Comparison of ENCODE assay signal across 18 cellular contexts in the genomic region with DNA sequence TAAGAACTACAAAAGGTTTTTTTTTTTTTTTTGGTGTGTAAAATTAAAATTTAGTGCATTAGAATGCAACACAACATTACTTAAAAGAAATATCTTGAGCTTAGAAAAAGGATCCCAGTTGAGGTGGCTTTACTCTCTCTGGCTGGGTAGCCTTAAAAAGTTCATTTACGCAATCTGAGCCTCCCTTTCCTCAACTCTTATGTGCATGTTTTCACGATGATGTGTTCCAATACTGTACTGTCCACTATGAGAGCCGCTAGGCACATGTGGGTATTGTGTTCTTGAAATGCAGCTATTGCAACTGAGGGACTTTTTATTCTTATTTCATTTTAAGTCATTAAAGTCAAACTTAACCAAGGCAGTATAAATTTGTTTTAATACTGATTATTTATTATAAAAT.
DNase-seq lines count a peak whose midpoint lies in the region; ATAC-seq, FAIRE-seq and TF ChIP-seq lines count a peak whose summit lies in the region.
"Had no signal": no experiment of that assay in that cellular context is flagged by ENCODE, and none has a peak within 500 bp of the region (broad histone marks: within the 10 kb centered on the region; RNA-seq: fewer than 3 reads in every experiment).

No MANE protein-coding gene starts in this region.

- TF ChIP-seq CTCF in fibroblast of the aortic adventitia (IDR thresholded peaks at IDR 0.05; ENCODE audit: insufficient read depth, low read length) = no peak

- no peaks in the 10 kb centered on the region for H3K27me3 ChIP-seq in skeletal muscle satellite cell (ENCODE audit: control insufficient read depth, insufficient read depth, low read length)
- H3K27me3 ChIP-seq: thyroid gland had no signal

- no peaks in the 10 kb centered on the region for H3K36me3 ChIP-seq in skeletal muscle satellite cell (ENCODE audit: insufficient read depth, low read length)
- H3K36me3 ChIP-seq: thyroid gland had no signal

- peaks cover 27% of the 10 kb centered on the region for H3K4me1 ChIP-seq in skeletal muscle satellite cell (ENCODE audit: control insufficient read depth, insufficient read depth, low read length)

- FAIRE-seq in H54 (lab: Jason Lieb, UNC) = no peak

- no peak overlapping the region for H3K9ac ChIP-seq in skeletal muscle satellite cell (ENCODE audit: low read depth, low read length)

- no peak for TF ChIP-seq POLR2A in H54 (IDR thresholded peaks at IDR 0.05; ENCODE audit: low read depth, low read length)

- no peak overlapping the region for H3K4me3 ChIP-seq in fibroblast of the aortic adventitia (ENCODE audit: low read depth, low read length)
- H3K4me3 ChIP-seq in skeletal muscle satellite cell (ENCODE audit: low read length) = no peak overlapping the region
- H3K4me3 ChIP-seq: thyroid gland had no signal

- H3K4me2 ChIP-seq in skeletal muscle satellite cell (ENCODE audit: low read length) = peak overlapping the region; percentile 18

- no peaks in the 10 kb centered on the region for H3K9me3 ChIP-seq in skeletal muscle satellite cell (replicated peaks; ENCODE audit: low read length)
- H3K9me3 ChIP-seq: thyroid gland had no signal

- DNase-seq in H54 (ENCODE audit: insufficient read length, low spot score) = peak; percentile 7
- DNase-seq in fibroblast of the aortic adventitia (ENCODE audit: low read depth) = peak; percentile 53
- no peak for DNase-seq in DMS153 treated with DMSO at 0.1 percent for 48 hours (lab: John Stamatoyannopoulos, UW; ENCODE audit: unreplicated experiment)
- no peak for DNase-seq in stimulated activated CD4-positive, alpha-beta T cell treated with anti-CD3 and anti-CD28 coated beads, Interleukin-2, amount 100 ng/mL, for 24 hours
- DNase-seq: activated CD8-positive, alpha-beta T cell treated with anti-CD3 and anti-CD28 coated beads for 36 hours; activated naive CD8-positive, alpha-beta T cell treated with anti-CD3 and anti-CD28 coated beads, Interleukin-2, amount 10 ng/mL, durations not matched to agents 7 days and 5 days; effector memory CD8-positive, alpha-beta T cell; naive B cell; NCI-H187; NCI-H446; posterior cingulate gyrus; thyroid gland had no signal

- ATAC-seq in SK-N-SH treated with all-trans-retinoic acid at 6 μM for 48 hours (peak; percentile 77), HG02759 (IDR thresholded peaks at IDR 0.05; ENCODE audit: unreplicated experiment) (no peak), HG03457 (IDR thresholded peaks at IDR 0.05; ENCODE audit: unreplicated experiment) (no peak)
- ATAC-seq: activated CD8-positive, alpha-beta T cell treated with anti-CD3 and anti-CD28 coated beads for 36 hours; effector memory CD8-positive, alpha-beta T cell; stimulated activated effector memory CD8-positive, alpha-beta T cell treated with anti-CD3 and anti-CD28 coated beads, Interleukin-12 subunit alpha, Interleukin-12 subunit beta, amount 100 ng/mL, for 72 hours; WTC11 had no signal

TF ChIP-seq in SK-N-SH treated with all-trans-retinoic acid at 6 μM for 48 hours, 23 proteins besides CTCF, POLR2A, EP300 and RAD21:
- TF ChIP-seq BACH2 (CRISPR knock-in tag; IDR thresholded peaks at IDR 0.05; ENCODE audit: borderline replicate concordance) (no peak), ISL1 (CRISPR knock-in tag; IDR thresholded peaks at IDR 0.05) (no peak), ZNF565 (CRISPR knock-in tag; conservative IDR thresholded peaks at IDR 0.05; ENCODE audit: low read depth) (no peak), SNAI2 (CRISPR knock-in tag; IDR thresholded peaks at IDR 0.05) (no peak), ZC3H10 (CRISPR knock-in tag; IDR thresholded peaks at IDR 0.05) (no peak), ZFP3 (CRISPR knock-in tag; IDR thresholded peaks at IDR 0.05) (no peak), GLIS3 (CRISPR knock-in tag; IDR thresholded peaks at IDR 0.05) (no peak), OSR1 (CRISPR knock-in tag; IDR thresholded peaks at IDR 0.05) (no peak), ESRRG (CRISPR knock-in tag; IDR thresholded peaks at IDR 0.05) (no peak), ZFP30 (CRISPR knock-in tag; IDR thresholded peaks at IDR 0.05) (no peak), ARNTL (CRISPR knock-in tag; IDR thresholded peaks at IDR 0.05; ENCODE audit: borderline replicate concordance, low read depth) (no peak), ZNF70 (CRISPR knock-in tag; IDR thresholded peaks at IDR 0.05) (no peak), CSDC2 (CRISPR knock-in tag; IDR thresholded peaks at IDR 0.05) (no peak), RARB (CRISPR knock-in tag; IDR thresholded peaks at IDR 0.05) (no peak), PPARA (CRISPR knock-in tag; IDR thresholded peaks at IDR 0.05; ENCODE audit: borderline replicate concordance) (no peak), ZNF8 (CRISPR knock-in tag; IDR thresholded peaks at IDR 0.05) (no peak)
- TF ChIP-seq, protein P1, sequence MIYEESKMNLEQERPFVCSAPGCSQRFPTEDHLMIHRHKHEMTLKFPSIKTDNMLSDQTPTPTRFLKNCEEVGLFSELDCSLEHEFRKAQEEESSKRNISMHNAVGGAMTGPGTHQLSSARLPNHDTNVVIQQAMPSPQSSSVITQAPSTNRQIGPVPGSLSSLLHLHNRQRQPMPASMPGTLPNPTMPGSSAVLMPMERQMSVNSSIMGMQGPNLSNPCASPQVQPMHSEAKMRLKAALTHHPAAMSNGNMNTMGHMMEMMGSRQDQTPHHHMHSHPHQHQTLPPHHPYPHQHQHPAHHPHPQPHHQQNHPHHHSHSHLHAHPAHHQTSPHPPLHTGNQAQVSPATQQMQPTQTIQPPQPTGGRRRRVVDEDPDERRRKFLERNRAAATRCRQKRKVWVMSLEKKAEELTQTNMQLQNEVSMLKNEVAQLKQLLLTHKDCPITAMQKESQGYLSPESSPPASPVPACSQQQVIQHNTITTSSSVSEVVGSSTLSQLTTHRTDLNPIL (CRISPR knock-in tag; IDR thresholded peaks at IDR 0.05; ENCODE audit: low read depth) = no peak
- TF ChIP-seq, protein P2, sequence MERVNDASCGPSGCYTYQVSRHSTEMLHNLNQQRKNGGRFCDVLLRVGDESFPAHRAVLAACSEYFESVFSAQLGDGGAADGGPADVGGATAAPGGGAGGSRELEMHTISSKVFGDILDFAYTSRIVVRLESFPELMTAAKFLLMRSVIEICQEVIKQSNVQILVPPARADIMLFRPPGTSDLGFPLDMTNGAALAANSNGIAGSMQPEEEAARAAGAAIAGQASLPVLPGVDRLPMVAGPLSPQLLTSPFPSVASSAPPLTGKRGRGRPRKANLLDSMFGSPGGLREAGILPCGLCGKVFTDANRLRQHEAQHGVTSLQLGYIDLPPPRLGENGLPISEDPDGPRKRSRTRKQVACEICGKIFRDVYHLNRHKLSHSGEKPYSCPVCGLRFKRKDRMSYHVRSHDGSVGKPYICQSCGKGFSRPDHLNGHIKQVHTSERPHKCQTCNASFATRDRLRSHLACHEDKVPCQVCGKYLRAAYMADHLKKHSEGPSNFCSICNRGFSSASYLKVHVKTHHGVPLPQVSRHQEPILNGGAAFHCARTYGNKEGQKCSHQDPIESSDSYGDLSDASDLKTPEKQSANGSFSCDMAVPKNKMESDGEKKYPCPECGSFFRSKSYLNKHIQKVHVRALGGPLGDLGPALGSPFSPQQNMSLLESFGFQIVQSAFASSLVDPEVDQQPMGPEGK (CRISPR knock-in tag; IDR thresholded peaks at IDR 0.05; ENCODE audit: borderline replicate concordance) = no peak
- TF ChIP-seq, protein P3, sequence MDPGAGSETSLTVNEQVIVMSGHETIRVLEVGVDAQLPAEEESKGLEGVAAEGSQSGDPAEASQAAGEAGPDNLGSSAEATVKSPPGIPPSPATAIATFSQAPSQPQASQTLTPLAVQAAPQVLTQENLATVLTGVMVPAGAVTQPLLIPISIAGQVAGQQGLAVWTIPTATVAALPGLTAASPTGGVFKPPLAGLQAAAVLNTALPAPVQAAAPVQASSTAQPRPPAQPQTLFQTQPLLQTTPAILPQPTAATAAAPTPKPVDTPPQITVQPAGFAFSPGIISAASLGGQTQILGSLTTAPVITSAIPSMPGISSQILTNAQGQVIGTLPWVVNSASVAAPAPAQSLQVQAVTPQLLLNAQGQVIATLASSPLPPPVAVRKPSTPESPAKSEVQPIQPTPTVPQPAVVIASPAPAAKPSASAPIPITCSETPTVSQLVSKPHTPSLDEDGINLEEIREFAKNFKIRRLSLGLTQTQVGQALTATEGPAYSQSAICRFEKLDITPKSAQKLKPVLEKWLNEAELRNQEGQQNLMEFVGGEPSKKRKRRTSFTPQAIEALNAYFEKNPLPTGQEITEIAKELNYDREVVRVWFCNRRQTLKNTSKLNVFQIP (CRISPR knock-in tag; IDR thresholded peaks at IDR 0.05; ENCODE audit: borderline replicate concordance, low read depth) = no peak
- TF ChIP-seq, protein P4, sequence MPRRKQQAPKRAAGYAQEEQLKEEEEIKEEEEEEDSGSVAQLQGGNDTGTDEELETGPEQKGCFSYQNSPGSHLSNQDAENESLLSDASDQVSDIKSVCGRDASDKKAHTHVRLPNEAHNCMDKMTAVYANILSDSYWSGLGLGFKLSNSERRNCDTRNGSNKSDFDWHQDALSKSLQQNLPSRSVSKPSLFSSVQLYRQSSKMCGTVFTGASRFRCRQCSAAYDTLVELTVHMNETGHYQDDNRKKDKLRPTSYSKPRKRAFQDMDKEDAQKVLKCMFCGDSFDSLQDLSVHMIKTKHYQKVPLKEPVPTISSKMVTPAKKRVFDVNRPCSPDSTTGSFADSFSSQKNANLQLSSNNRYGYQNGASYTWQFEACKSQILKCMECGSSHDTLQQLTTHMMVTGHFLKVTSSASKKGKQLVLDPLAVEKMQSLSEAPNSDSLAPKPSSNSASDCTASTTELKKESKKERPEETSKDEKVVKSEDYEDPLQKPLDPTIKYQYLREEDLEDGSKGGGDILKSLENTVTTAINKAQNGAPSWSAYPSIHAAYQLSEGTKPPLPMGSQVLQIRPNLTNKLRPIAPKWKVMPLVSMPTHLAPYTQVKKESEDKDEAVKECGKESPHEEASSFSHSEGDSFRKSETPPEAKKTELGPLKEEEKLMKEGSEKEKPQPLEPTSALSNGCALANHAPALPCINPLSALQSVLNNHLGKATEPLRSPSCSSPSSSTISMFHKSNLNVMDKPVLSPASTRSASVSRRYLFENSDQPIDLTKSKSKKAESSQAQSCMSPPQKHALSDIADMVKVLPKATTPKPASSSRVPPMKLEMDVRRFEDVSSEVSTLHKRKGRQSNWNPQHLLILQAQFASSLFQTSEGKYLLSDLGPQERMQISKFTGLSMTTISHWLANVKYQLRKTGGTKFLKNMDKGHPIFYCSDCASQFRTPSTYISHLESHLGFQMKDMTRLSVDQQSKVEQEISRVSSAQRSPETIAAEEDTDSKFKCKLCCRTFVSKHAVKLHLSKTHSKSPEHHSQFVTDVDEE (CRISPR knock-in tag; IDR thresholded peaks at IDR 0.05) = no peak
TF ChIP-seq in SK-N-SH treated with all-trans-retinoic acid at 6 μM for 48 hours: peak in this region for 0.

Comparison
In these comparisons a context has a peak if more than half of its experiments do, and no peak if none do; other contexts are left out.
1. DNase-seq: peak in H54 (single experiment) and fibroblast of the aortic adventitia (single experiment); none in DMS153 treated with DMSO at 0.1 percent for 48 hours (single experiment) and stimulated activated CD4-positive, alpha-beta T cell treated with anti-CD3 and anti-CD28 coated beads, Interleukin-2, amount 100 ng/mL, for 24 hours (0 of 2).